ENCODE assay signal across 25 cellular contexts in genomic region chr3:124606180-124606579, GRCh38.
DNase-seq lines count a peak whose midpoint lies in the region; ATAC-seq and TF ChIP-seq lines count a peak whose summit lies in the region.
"Had no signal": no experiment of that assay in that cellular context is flagged by ENCODE, and none has a peak within 500 bp of the region (broad histone marks: within the 10 kb centered on the region; RNA-seq: fewer than 3 reads in every experiment).

No MANE protein-coding gene starts in this region.

- H3K36me3 ChIP-seq in stomach, result no peaks in the 10 kb centered on the region
- H3K36me3 ChIP-seq: vagina had no signal

- H3K4me1 ChIP-seq in stomach, result peaks cover 7 to 71% (median 42%) of the 10 kb centered on the region in 4 donors
- H3K4me1 ChIP-seq: vagina had no signal

- no peaks in the 10 kb centered on the region for H3K9me3 Mint-ChIP-seq in activated naive CD4-positive, alpha-beta T cell treated with anti-CD3 and anti-CD28 coated beads, Interleukin-2, amount 50 U/mL, for 72 hours
- H3K9me3 Mint-ChIP-seq: activated CD4-positive, alpha-beta memory T cell treated with anti-CD3 and anti-CD28 coated beads, Interleukin-2, amount 10 ng/mL, durations not matched to agents 7 days and 5 days; activated naive CD4-positive, alpha-beta T cell treated with anti-CD3 and anti-CD28 coated beads for 36 hours; natural killer cell; T-helper 2 cell treated with Interferon-gamma antibody and Interleukin-4, amounts not matched to agents 5 μg/mL and 100 μg/mL, for 36 hours had no signal

- peak overlapping the region in 3 of 5 donors; percentile 17 to 57 (median 32) for H3K27ac ChIP-seq in stomach
- H3K27ac ChIP-seq: skin epidermis, vagina had no signal

- no peak for TF ChIP-seq POLR2A in stomach (IDR thresholded peaks at IDR 0.05)

- intact Hi-C loops in Right ventricle myocardium inferior (cut with DNase I), result no loop called here
- intact Hi-C loops in stomach (cut with DNase I; ENCODE audit: low total_unique reads), result no loop called here

- H3K4me3 ChIP-seq in stomach, result no peak overlapping the region
- H3K4me3 ChIP-seq: skin epidermis, vagina had no signal

- TF ChIP-seq CTCF in stomach (IDR thresholded peaks at IDR 0.05), result no peak

- H3K9me3 ChIP-seq in T-helper 17 cell (ENCODE audit: control insufficient read depth, low read length, poor library complexity, severe bottlenecking), result no peaks in the 10 kb centered on the region
- H3K9me3 ChIP-seq in stomach, result no peaks in the 10 kb centered on the region
- H3K9me3 ChIP-seq: vagina had no signal

- H3K27me3 ChIP-seq in stomach, result no peaks in the 10 kb centered on the region
- H3K27me3 ChIP-seq: vagina had no signal

- TF ChIP-seq EP300 in stomach (IDR thresholded peaks at IDR 0.05), result no peak

- peaks cover 7% of the 10 kb centered on the region for H3K36me3 Mint-ChIP-seq in T-helper 17 cell (ENCODE audit: low read depth)
- H3K36me3 Mint-ChIP-seq in activated naive CD4-positive, alpha-beta T cell treated with anti-CD3 and anti-CD28 coated beads, Interleukin-2, amount 50 U/mL, for 72 hours, result no peaks in the 10 kb centered on the region
- H3K36me3 Mint-ChIP-seq: natural killer cell had no signal

- H3K4me3 Mint-ChIP-seq in T-helper 17 cell, result no peak overlapping the region
- H3K4me3 Mint-ChIP-seq: activated CD4-positive, alpha-beta memory T cell treated with anti-CD3 and anti-CD28 coated beads, Interleukin-2, amount 10 ng/mL, durations not matched to agents 7 days and 5 days; activated naive CD4-positive, alpha-beta T cell treated with anti-CD3 and anti-CD28 coated beads for 36 hours; natural killer cell; T-helper 2 cell treated with Interferon-gamma antibody and Interleukin-4, amounts not matched to agents 5 μg/mL and 100 μg/mL, for 36 hours had no signal

- peak overlapping the region; percentile 37 for H3K27ac Mint-ChIP-seq in T-helper 17 cell
- no peak overlapping the region for H3K27ac Mint-ChIP-seq in activated naive CD4-positive, alpha-beta T cell treated with anti-CD3 and anti-CD28 coated beads, Interleukin-2, amount 50 U/mL, for 72 hours
- H3K27ac Mint-ChIP-seq: activated CD4-positive, alpha-beta memory T cell treated with anti-CD3 and anti-CD28 coated beads, Interleukin-2, amount 10 ng/mL, durations not matched to agents 7 days and 5 days; activated naive CD4-positive, alpha-beta T cell treated with anti-CD3 and anti-CD28 coated beads for 36 hours; natural killer cell; T-helper 2 cell treated with Interferon-gamma antibody and Interleukin-4, amounts not matched to agents 5 μg/mL and 100 μg/mL, for 36 hours had no signal

- whole genome bisulfite sequencing in stomach, 5 donors, result 31 to 44% (median 34%) methylated on average over 2 of the region's 2 CpGs

- peaks cover 9% of the 10 kb centered on the region for H3K4me1 Mint-ChIP-seq in T-helper 17 cell
- H3K4me1 Mint-ChIP-seq: activated CD4-positive, alpha-beta memory T cell treated with anti-CD3 and anti-CD28 coated beads, Interleukin-2, amount 10 ng/mL, durations not matched to agents 7 days and 5 days; natural killer cell had no signal

- ATAC-seq in T-helper 17 cell (no peak), Right ventricle myocardium inferior (peak; percentile 72), left lobe of liver (peak; percentile 81)
- no peak for ATAC-seq in activated naive CD4-positive, alpha-beta T cell treated with anti-CD3 and anti-CD28 coated beads, Interleukin-2, amount 50 U/mL, for 72 hours
- ATAC-seq: natural killer cell; stimulated activated naive CD8-positive, alpha-beta T cell treated with anti-CD3 and anti-CD28 coated beads, Interleukin-15, Interleukin-2, amounts not matched to agents 100 U/mL and 50 U/mL, for 24 hours had no signal

- no peak for DNase-seq in T-helper 17 cell
- DNase-seq in Right ventricle myocardium inferior (ENCODE audit: missing footprints), result no peak
- DNase-seq in left lobe of liver (ENCODE audit: low spot score), result peak; percentile 58
- no peak for DNase-seq in stomach
- no peak for DNase-seq in stimulated activated CD4-positive, alpha-beta T cell treated with anti-CD3 and anti-CD28 coated beads, Interleukin-4, amount 100 ng/mL, for 1 hour
- no peak for DNase-seq in NCI-H1105 (lab: John Stamatoyannopoulos, UW)
- no peak for DNase-seq in activated naive CD4-positive, alpha-beta T cell treated with anti-CD3 and anti-CD28 coated beads, Interleukin-2, amount 50 U/mL, for 72 hours (ENCODE audit: low spot score in 2 of 2)
- no peak for DNase-seq in NCI-H2196 (lab: John Stamatoyannopoulos, UW; ENCODE audit: unreplicated experiment)
- DNase-seq: ACHN; activated CD4-positive, alpha-beta memory T cell treated with anti-CD3 and anti-CD28 coated beads, Interleukin-2, amount 10 ng/mL, durations not matched to agents 7 days and 5 days; activated CD4-positive, alpha-beta T cell treated with anti-CD3 and anti-CD28 coated beads for 1 hour; activated naive CD4-positive, alpha-beta T cell treated with anti-CD3 and anti-CD28 coated beads for 36 hours; amniotic stem cell; effector CD8-positive, alpha-beta T cell; EL; natural killer cell; NCI-H1694; NCI-H524; NK-92 treated with Interleukin-12 subunit alpha and Interleukin-12 subunit beta, amount 100 ng/mL, for 24 hours; occipital lobe; SHP77; stimulated activated naive CD8-positive, alpha-beta T cell treated with anti-CD3 and anti-CD28 coated beads, Interleukin-15, Interleukin-2, amounts not matched to agents 100 U/mL and 50 U/mL, for 24 hours had no signal

- H3K27me3 Mint-ChIP-seq in T-helper 17 cell, result peaks cover 18% of the 10 kb centered on the region

Comparison
In these comparisons a context has a peak if more than half of its experiments do, and no peak if none do; other contexts are left out.
1. ATAC-seq: peak in Right ventricle myocardium inferior (single experiment) and left lobe of liver (single experiment); none in T-helper 17 cell (single experiment) and activated naive CD4-positive, alpha-beta T cell treated with anti-CD3 and anti-CD28 coated beads, Interleukin-2, amount 50 U/mL, for 72 hours (0 of 2).